ENCODE assay signal across 14 cellular contexts in genomic region chr16:80591071-80591935, GRCh38. TPM values are rescaled to one million over a fixed set of nuclear protein-coding genes. Genes with fewer than 3 reads are reported as not detected.
DNase-seq lines count a peak whose midpoint lies in the region; ATAC-seq and TF ChIP-seq lines count a peak whose summit lies in the region.
"Had no signal": no experiment of that assay in that cellular context is flagged by ENCODE, and none has a peak within 500 bp of the region (broad histone marks: within the 10 kb centered on the region; RNA-seq: fewer than 3 reads in every experiment).

No MANE protein-coding gene starts in this region.

- no peaks in the 10 kb centered on the region for H3K36me3 Mint-ChIP-seq in CD8-positive, alpha-beta T cell
- H3K36me3 Mint-ChIP-seq in T-helper 1 cell treated with Interleukin-12 subunit alpha and Interleukin-12 subunit beta and Interleukin-4 antibody, amounts not matched to agents 30 μg/mL and 1 μg/mL, for 36 hours (ENCODE audit: low read depth): peaks cover 65% of the 10 kb centered on the region
- peaks cover 6% of the 10 kb centered on the region for H3K36me3 Mint-ChIP-seq in central memory CD8-positive, alpha-beta T cell (ENCODE audit: insufficient read depth)
- H3K36me3 Mint-ChIP-seq: CD14-positive monocyte had no signal

- no peak for TF ChIP-seq POLR2A in heart left ventricle (IDR thresholded peaks at IDR 0.05)

- no peak for TF ChIP-seq CTCF in CD8-positive, alpha-beta T cell (IDR thresholded peaks at IDR 0.05)
- TF ChIP-seq CTCF in heart left ventricle (IDR thresholded peaks at IDR 0.05): no peak

- ATAC-seq in CD8-positive, alpha-beta T cell: peak; percentile 84
- peak; percentile 52 for ATAC-seq in GM18502 (IDR thresholded peaks at IDR 0.05; ENCODE audit: poor library complexity, unreplicated experiment)
- ATAC-seq in central memory CD8-positive, alpha-beta T cell (replicated peaks; ENCODE audit: extremely low read depth, poor library complexity, severe bottlenecking): peak; percentile 83
- no peak for ATAC-seq in HG03108 (IDR thresholded peaks at IDR 0.05; ENCODE audit: unreplicated experiment)
- ATAC-seq in heart left ventricle: no peak
- ATAC-seq in GM21723 (IDR thresholded peaks at IDR 0.05; ENCODE audit: unreplicated experiment): no peak

- peaks cover 3% of the 10 kb centered on the region for H3K27me3 Mint-ChIP-seq in CD8-positive, alpha-beta T cell (ENCODE audit: low read depth)
- no peaks in the 10 kb centered on the region for H3K27me3 Mint-ChIP-seq in T-helper 1 cell treated with Interleukin-12 subunit alpha and Interleukin-12 subunit beta and Interleukin-4 antibody, amounts not matched to agents 30 μg/mL and 1 μg/mL, for 36 hours (ENCODE audit: low read depth)
- H3K27me3 Mint-ChIP-seq in central memory CD8-positive, alpha-beta T cell: peaks cover 13% of the 10 kb centered on the region

- intact Hi-C loops in CD8-positive, alpha-beta T cell (cut with DNase I, micrococcal nuclease): loop anchor here (1.0 to 10.0 kb wide), 3 partner anchors 11 to 51 kb away; partner anchors contain the start of gene DYNLRB2 (in 2 of the 2)
- intact Hi-C loops in heart left ventricle (cut with DNase I): no loop called here

- peaks cover 24% of the 10 kb centered on the region for H3K4me1 Mint-ChIP-seq in CD8-positive, alpha-beta T cell (ENCODE audit: low read depth)
- H3K4me1 Mint-ChIP-seq in T-helper 1 cell treated with Interleukin-12 subunit alpha and Interleukin-12 subunit beta and Interleukin-4 antibody, amounts not matched to agents 30 μg/mL and 1 μg/mL, for 36 hours (ENCODE audit: low read depth): peaks cover 54% of the 10 kb centered on the region
- peaks cover 27% of the 10 kb centered on the region for H3K4me1 Mint-ChIP-seq in central memory CD8-positive, alpha-beta T cell

- H3K27me3 ChIP-seq in CD8-positive, alpha-beta T cell (ENCODE audit: insufficient read depth, low read length): no peaks in the 10 kb centered on the region
- no peaks in the 10 kb centered on the region for H3K27me3 ChIP-seq in heart left ventricle
- H3K27me3 ChIP-seq: hepatocyte, right atrium auricular region had no signal

- no peak overlapping the region for H3K27ac ChIP-seq in CD8-positive, alpha-beta T cell (ENCODE audit: low read depth, low read length)
- H3K27ac ChIP-seq in heart left ventricle: no peak overlapping the region
- H3K27ac ChIP-seq: hepatocyte, right atrium auricular region had no signal

- peak in 4 of 7 experiments; percentile 19 to 55 (median 32) for DNase-seq in CD8-positive, alpha-beta T cell
- DNase-seq in central memory CD8-positive, alpha-beta T cell (ENCODE audit: low spot score in 2 of 2): peak in 1 of 2 donors; percentile 44
- DNase-seq in mesenteric fat pad (ENCODE audit: low spot score) (no peak), heart left ventricle (no peak)
- DNase-seq: naive B cell, NCI-H2107 had no signal

- H3K4me3 ChIP-seq in CD8-positive, alpha-beta T cell (ENCODE audit: low read depth, low read length): peak overlapping the region; percentile 23
- H3K4me3 ChIP-seq in heart left ventricle: no peak overlapping the region
- H3K4me3 ChIP-seq: hepatocyte, right atrium auricular region had no signal

- no peaks in the 10 kb centered on the region for H3K9me3 ChIP-seq in CD8-positive, alpha-beta T cell (ENCODE audit: low read length)
- H3K9me3 ChIP-seq in heart left ventricle: no peaks in the 10 kb centered on the region
- H3K9me3 ChIP-seq: right atrium auricular region had no signal

- H3K4me1 ChIP-seq in CD8-positive, alpha-beta T cell (ENCODE audit: insufficient read depth, low read length): peaks cover 14% of the 10 kb centered on the region
- H3K4me1 ChIP-seq in heart left ventricle: no peaks in the 10 kb centered on the region
- H3K4me1 ChIP-seq: right atrium auricular region had no signal

- peak overlapping the region; percentile 19 for H3K27ac Mint-ChIP-seq in CD8-positive, alpha-beta T cell
- H3K27ac Mint-ChIP-seq in T-helper 1 cell treated with Interleukin-12 subunit alpha and Interleukin-12 subunit beta and Interleukin-4 antibody, amounts not matched to agents 30 μg/mL and 1 μg/mL, for 36 hours: peak overlapping the region; percentile 62
- peak overlapping the region; percentile 42 for H3K27ac Mint-ChIP-seq in central memory CD8-positive, alpha-beta T cell (ENCODE audit: low read depth)

- no peaks in the 10 kb centered on the region for H3K9me3 Mint-ChIP-seq in CD8-positive, alpha-beta T cell
- peaks cover 60% of the 10 kb centered on the region for H3K9me3 Mint-ChIP-seq in T-helper 1 cell treated with Interleukin-12 subunit alpha and Interleukin-12 subunit beta and Interleukin-4 antibody, amounts not matched to agents 30 μg/mL and 1 μg/mL, for 36 hours
- peaks cover 5% of the 10 kb centered on the region for H3K9me3 Mint-ChIP-seq in central memory CD8-positive, alpha-beta T cell

- no peaks in the 10 kb centered on the region for H3K36me3 ChIP-seq in CD8-positive, alpha-beta T cell (ENCODE audit: insufficient read depth, low read length)
- no peaks in the 10 kb centered on the region for H3K36me3 ChIP-seq in heart left ventricle
- H3K36me3 ChIP-seq: right atrium auricular region had no signal

- 63 to 84% (median 76%) methylated on average over 3 to 7 of the region's 7 CpGs for WGBS in heart left ventricle, 4 donors

- POLR2A ChIA-PET in CD8-positive, alpha-beta T cell (lab: Charles Lee): interaction anchor here (0.6 to 1.9 kb wide), 5 partner anchors 8 to 36 kb away, joined by 3 to 15 read pairs (median 4); no protein-coding TSS in a partner anchor

- CTCF ChIA-PET in CD8-positive, alpha-beta T cell (lab: Charles Lee): interaction anchor here (0.8 to 1.1 kb wide), 2 partner anchors 64 to 160 kb away, joined by 3 read pairs; no protein-coding TSS in a partner anchor

- H3K4me3 Mint-ChIP-seq in CD8-positive, alpha-beta T cell: peak overlapping the region; percentile 31
- peak overlapping the region; percentile 32 for H3K4me3 Mint-ChIP-seq in T-helper 1 cell treated with Interleukin-12 subunit alpha and Interleukin-12 subunit beta and Interleukin-4 antibody, amounts not matched to agents 30 μg/mL and 1 μg/mL, for 36 hours
- H3K4me3 Mint-ChIP-seq in central memory CD8-positive, alpha-beta T cell: peak overlapping the region; percentile 60
- H3K4me3 Mint-ChIP-seq: CD14-positive monocyte, naive B cell had no signal

RNA-seq across cellular contexts. Expression of gene DYNLRB2, which starts 50.5 kb away (rescaled TPM):
- total RNA-seq in CD8-positive, alpha-beta T cell: not detected
- total RNA-seq in mesenteric fat pad (not detected), heart left ventricle (1 to 10 TPM in 1 of 9 donors, under 1 TPM in 3, not detected in 5; 0.49 to 2.1 (median 0.91) TPM)
- polyA plus RNA-seq in heart left ventricle: under 1 TPM; 0.33 to 0.84 TPM
- total RNA-seq: hepatocyte, right atrium auricular region, SK-MEL-5 had no signal
- polyA plus RNA-seq: CD14-positive monocyte had no signal

Comparison
In these comparisons a context has a peak if more than half of its experiments do, and no peak if none do; other contexts are left out.
1. ATAC-seq: peak in CD8-positive, alpha-beta T cell (single experiment), GM18502 (single experiment) and central memory CD8-positive, alpha-beta T cell (single experiment); none in HG03108 (single experiment), heart left ventricle (0 of 4) and GM21723 (single experiment).
2. DNase-seq: peak in CD8-positive, alpha-beta T cell (4 of 7); none in mesenteric fat pad (single experiment) and heart left ventricle (0 of 5).
3. intact Hi-C loops: an anchor here in CD8-positive, alpha-beta T cell (1.0 to 10.0 kb wide); none called in heart left ventricle.
4. Peak in every context shown above with its lines, with median percentiles within 50 percentile points of each other: H3K27ac Mint-ChIP-seq and H3K4me3 Mint-ChIP-seq.